In genomic region chr18:74524097-74524496, GRCh38 we compare ENCODE assay signal across 13 cellular contexts. TPM values are rescaled to one million over a fixed set of nuclear protein-coding genes. Genes with fewer than 3 reads are reported as not detected.
A peak's percentile ranks its signal among the peaks of the same experiment; 100 is the strongest.
DNase-seq lines count a peak whose midpoint lies in the region; FAIRE-seq and TF ChIP-seq lines count a peak whose summit lies in the region.
"Had no signal": no experiment of that assay in that cellular context is flagged by ENCODE, and none has a peak within 500 bp of the region (broad histone marks: within the 10 kb centered on the region; RNA-seq: fewer than 3 reads in every experiment).

No MANE protein-coding gene starts in this region.

- DNase-seq in D721Med (ENCODE audit: insufficient read length, low spot score), result no peak
- DNase-seq in NCI-H1417 (lab: John Stamatoyannopoulos, UW), result peak; percentile 66 to 95 (median 89)
- DNase-seq in astrocyte of the hippocampus (ENCODE audit: low read depth, low spot score), result peak; percentile 54
- no peak for DNase-seq in NCI-H82 treated with DMSO at 0.1 percent for 48 hours (lab: John Stamatoyannopoulos, UW; ENCODE audit: unreplicated experiment)
- DNase-seq in activated naive CD8-positive, alpha-beta T cell treated with anti-CD3 and anti-CD28 coated beads for 36 hours, result no peak
- no peak for DNase-seq in iPS-NIHi7 (ENCODE audit: extremely low spot score)
- no peak for DNase-seq in NCI-H226
- DNase-seq: glutamatergic neuron, NCI-H1694, T-helper 9 cell had no signal

- no peak overlapping the region for H3K4me3 Mint-ChIP-seq in activated naive CD8-positive, alpha-beta T cell treated with anti-CD3 and anti-CD28 coated beads for 36 hours
- H3K4me3 Mint-ChIP-seq: central memory CD8-positive, alpha-beta T cell had no signal

- H3K27ac Mint-ChIP-seq in activated naive CD8-positive, alpha-beta T cell treated with anti-CD3 and anti-CD28 coated beads for 36 hours, result no peak overlapping the region

- H3K36me3 ChIP-seq in muscle layer of duodenum (ENCODE audit: control insufficient read depth in 1 of 2, insufficient read depth in 2 of 2, low read length in 2 of 2), result peaks cover 17 to 20% of the 10 kb centered on the region in 2 donors

- H3K27me3 Mint-ChIP-seq in activated naive CD8-positive, alpha-beta T cell treated with anti-CD3 and anti-CD28 coated beads for 36 hours, result no peaks in the 10 kb centered on the region
- H3K27me3 Mint-ChIP-seq: central memory CD8-positive, alpha-beta T cell had no signal

- peaks cover 5 to 12% of the 10 kb centered on the region in 2 donors for H3K4me1 ChIP-seq in muscle layer of duodenum (ENCODE audit: control insufficient read depth in 1 of 2, insufficient read depth in 2 of 2, low read length in 2 of 2)

- H3K27me3 ChIP-seq in muscle layer of duodenum (ENCODE audit: low read depth, low read length), result no peaks in the 10 kb centered on the region
- H3K27me3 ChIP-seq: neutrophil had no signal

- peak; percentile 67 for FAIRE-seq in D721Med (lab: Jason Lieb, UNC)

- H3K27ac ChIP-seq in muscle layer of duodenum (ENCODE audit: low read length), result peak overlapping the region; percentile 39
- H3K27ac ChIP-seq: neutrophil had no signal

- no peaks in the 10 kb centered on the region for H3K9me3 ChIP-seq in muscle layer of duodenum (ENCODE audit: control insufficient read depth in 1 of 2, low read length in 2 of 2)
- H3K9me3 ChIP-seq: neutrophil had no signal

- peaks cover 26% of the 10 kb centered on the region for H3K36me3 Mint-ChIP-seq in activated naive CD8-positive, alpha-beta T cell treated with anti-CD3 and anti-CD28 coated beads for 36 hours

- H3K4me3 ChIP-seq in muscle layer of duodenum (ENCODE audit: low read depth in 1 of 2, low read length in 2 of 2), result no peak overlapping the region

- H3K4me1 Mint-ChIP-seq in activated naive CD8-positive, alpha-beta T cell treated with anti-CD3 and anti-CD28 coated beads for 36 hours, result no peaks in the 10 kb centered on the region
- H3K4me1 Mint-ChIP-seq: central memory CD8-positive, alpha-beta T cell had no signal

- no peak for TF ChIP-seq CTCF in D721Med (IDR thresholded peaks at IDR 0.05; ENCODE audit: insufficient read depth, missing control alignments)

- no peaks in the 10 kb centered on the region for H3K9me3 Mint-ChIP-seq in activated naive CD8-positive, alpha-beta T cell treated with anti-CD3 and anti-CD28 coated beads for 36 hours
- H3K9me3 Mint-ChIP-seq: central memory CD8-positive, alpha-beta T cell had no signal

RNA-seq across cellular contexts. Expression of gene CNDP1, which starts 10.2 kb away (rescaled TPM):
- total RNA-seq in activated naive CD8-positive, alpha-beta T cell treated with anti-CD3 and anti-CD28 coated beads for 36 hours, result not detected

RNA-seq across cellular contexts. Expression of gene CNDP2, which starts 27.9 kb away (rescaled TPM):
- 100 to 1,000 TPM; 201 to 207 TPM for total RNA-seq in activated naive CD8-positive, alpha-beta T cell treated with anti-CD3 and anti-CD28 coated beads for 36 hours

Comparison
In these comparisons a context has a peak if more than half of its experiments do, and no peak if none do; other contexts are left out.
1. DNase-seq: peak in NCI-H1417 (3 of 3) and astrocyte of the hippocampus (single experiment); none in D721Med (single experiment), NCI-H82 treated with DMSO at 0.1 percent for 48 hours (single experiment), activated naive CD8-positive, alpha-beta T cell treated with anti-CD3 and anti-CD28 coated beads for 36 hours (single experiment), iPS-NIHi7 (single experiment) and NCI-H226 (single experiment).